ENCODE assay signal across 8 cellular contexts in genomic region chr17:16584273-16584995, GRCh38. TPM values are rescaled to one million over a fixed set of nuclear protein-coding genes. Genes with fewer than 3 reads are reported as not detected.
A peak's percentile ranks its signal among the peaks of the same experiment; 100 is the strongest.
DNase-seq lines count a peak whose midpoint lies in the region; FAIRE-seq and TF ChIP-seq lines count a peak whose summit lies in the region.

No MANE protein-coding gene starts in this region.

- H3K4me3 ChIP-seq in ascending aorta (peak overlapping the region; percentile 44 to 58), right atrium auricular region (peak overlapping the region; percentile 15 to 37), transverse colon (peak overlapping the region in 3 of 4 donors; percentile 21 to 40 (median 33))

- TF ChIP-seq POLR2A in GM12892 (IDR thresholded peaks at IDR 0.05; ENCODE audit: low read depth, low read length) (no peak), transverse colon (IDR thresholded peaks at IDR 0.05) (no peak)

- no peaks in the 10 kb centered on the region for H3K9me3 ChIP-seq in ascending aorta
- no peaks in the 10 kb centered on the region for H3K9me3 ChIP-seq in right atrium auricular region
- no peaks in the 10 kb centered on the region for H3K9me3 ChIP-seq in transverse colon

- TF ChIP-seq CTCF in ascending aorta (IDR thresholded peaks at IDR 0.05) (peak; percentile 78 to 93 (median 88)), right atrium auricular region (IDR thresholded peaks at IDR 0.05) (peak; percentile 75 to 97), transverse colon (IDR thresholded peaks at IDR 0.05) (peak; percentile 75 to 89 (median 82))

- intact Hi-C loops in ascending aorta (cut with DNase I): no loop called here
- intact Hi-C loops in posterior vena cava (cut with DNase I): no loop called here
- intact Hi-C loops in transverse colon (cut with DNase I; ENCODE audit: low total_unique reads): no loop called here

- no peaks in the 10 kb centered on the region for H3K36me3 ChIP-seq in ascending aorta
- H3K36me3 ChIP-seq in right atrium auricular region: no peaks in the 10 kb centered on the region
- no peaks in the 10 kb centered on the region for H3K36me3 ChIP-seq in transverse colon

- peaks cover 44% of the 10 kb centered on the region for H3K27me3 Mint-ChIP-seq in T-helper 2 cell treated with Interferon-gamma antibody and Interleukin-4, amounts not matched to agents 5 μg/mL and 100 μg/mL, for 36 hours (ENCODE audit: low read depth)

- in situ Hi-C loops in transverse colon (cut with MboI; ENCODE audit: low pct_ligation_motif_present in 1 of 4, low pct_unique_long_range_greater_than_20kb in 1 of 4, low sequenced_read_pairs in 3 of 4): no loop called here

- H3K27ac ChIP-seq in ascending aorta (no peak overlapping the region), right atrium auricular region (peak overlapping the region; percentile 42 to 44), transverse colon (peak overlapping the region in 2 of 4 donors; percentile 19 to 32)

- FAIRE-seq in GM12892 (lab: Jason Lieb, UNC) (no peak), urothelium cell line (lab: Jason Lieb, UNC) (no peak)

- 18 to 43% methylated on average over 5 to 35 of the region's 39 CpGs for WGBS in transverse colon (ENCODE audit: low coverage in 1 of 2), 2 donors

- H3K9me3 Mint-ChIP-seq in T-helper 2 cell treated with Interferon-gamma antibody and Interleukin-4, amounts not matched to agents 5 μg/mL and 100 μg/mL, for 36 hours: peaks cover 15% of the 10 kb centered on the region

- H3K4me1 Mint-ChIP-seq in T-helper 2 cell treated with Interferon-gamma antibody and Interleukin-4, amounts not matched to agents 5 μg/mL and 100 μg/mL, for 36 hours (ENCODE audit: low read depth): peaks cover 10% of the 10 kb centered on the region

- H3K4me1 ChIP-seq in ascending aorta: peaks cover 0 to 3% of the 10 kb centered on the region in 2 donors
- peaks cover 0 to 16% of the 10 kb centered on the region in 2 donors for H3K4me1 ChIP-seq in right atrium auricular region
- H3K4me1 ChIP-seq in transverse colon: peaks cover 0 to 16% (median 13%) of the 10 kb centered on the region in 4 donors

- H3K27ac Mint-ChIP-seq in T-helper 2 cell treated with Interferon-gamma antibody and Interleukin-4, amounts not matched to agents 5 μg/mL and 100 μg/mL, for 36 hours: peak overlapping the region; percentile 5

- H3K27me3 ChIP-seq in ascending aorta: no peaks in the 10 kb centered on the region
- no peaks in the 10 kb centered on the region for H3K27me3 ChIP-seq in right atrium auricular region
- H3K27me3 ChIP-seq in transverse colon: peaks cover 32% of the 10 kb centered on the region

- TF ChIP-seq EP300 in transverse colon (IDR thresholded peaks at IDR 0.05; ENCODE audit: low read depth): no peak

- DNase-seq in GM12892 (ENCODE audit: insufficient read length) (peak; percentile 70), NCI-H1417 treated with DMSO at 0.1 percent for 48 hours (lab: John Stamatoyannopoulos, UW) (peak; percentile 3), ascending aorta (ENCODE audit: low spot score in 2 of 2) (peak; percentile 68 to 94), right atrium auricular region (ENCODE audit: low spot score) (peak; percentile 92), posterior vena cava (ENCODE audit: low spot score) (peak; percentile 97), transverse colon (peak; percentile 94), urothelium cell line (ENCODE audit: low spot score) (no peak)
- peak; percentile 90 for DNase-seq in T-helper 2 cell treated with Interferon-gamma antibody and Interleukin-4, amounts not matched to agents 5 μg/mL and 100 μg/mL, for 36 hours (ENCODE audit: low spot score)

- H3K36me3 Mint-ChIP-seq in T-helper 2 cell treated with Interferon-gamma antibody and Interleukin-4, amounts not matched to agents 5 μg/mL and 100 μg/mL, for 36 hours (ENCODE audit: low read depth): no peaks in the 10 kb centered on the region

- H3K4me3 Mint-ChIP-seq in T-helper 2 cell treated with Interferon-gamma antibody and Interleukin-4, amounts not matched to agents 5 μg/mL and 100 μg/mL, for 36 hours: peak overlapping the region; percentile 79

RNA-seq across cellular contexts. Expression of gene ZNF287, which starts 15.4 kb away (rescaled TPM):
- 7.7 TPM for polyA plus RNA-seq in GM12892 (2012; ENCODE audit: missing spikeins)
- total RNA-seq in ascending aorta (2.9 TPM), right atrium auricular region (1 to 10 TPM; 5.2 to 8.7 TPM), posterior vena cava (1 to 10 TPM; 5.1 to 6.1 TPM), transverse colon (1 to 10 TPM in 3 of 4 donors, not detected in 1; 2.5 to 5.2 (median 2.5) TPM)

Comparison
In these comparisons a context has a peak if more than half of its experiments do, and no peak if none do; other contexts are left out.
1. H3K27ac ChIP-seq: peak in right atrium auricular region (2 of 2); none in ascending aorta (0 of 2).
2. Peak in every context shown above with its lines, with median percentiles within 50 percentile points of each other: H3K4me3 ChIP-seq and CTCF ChIP-seq.